In the genomic region with DNA sequence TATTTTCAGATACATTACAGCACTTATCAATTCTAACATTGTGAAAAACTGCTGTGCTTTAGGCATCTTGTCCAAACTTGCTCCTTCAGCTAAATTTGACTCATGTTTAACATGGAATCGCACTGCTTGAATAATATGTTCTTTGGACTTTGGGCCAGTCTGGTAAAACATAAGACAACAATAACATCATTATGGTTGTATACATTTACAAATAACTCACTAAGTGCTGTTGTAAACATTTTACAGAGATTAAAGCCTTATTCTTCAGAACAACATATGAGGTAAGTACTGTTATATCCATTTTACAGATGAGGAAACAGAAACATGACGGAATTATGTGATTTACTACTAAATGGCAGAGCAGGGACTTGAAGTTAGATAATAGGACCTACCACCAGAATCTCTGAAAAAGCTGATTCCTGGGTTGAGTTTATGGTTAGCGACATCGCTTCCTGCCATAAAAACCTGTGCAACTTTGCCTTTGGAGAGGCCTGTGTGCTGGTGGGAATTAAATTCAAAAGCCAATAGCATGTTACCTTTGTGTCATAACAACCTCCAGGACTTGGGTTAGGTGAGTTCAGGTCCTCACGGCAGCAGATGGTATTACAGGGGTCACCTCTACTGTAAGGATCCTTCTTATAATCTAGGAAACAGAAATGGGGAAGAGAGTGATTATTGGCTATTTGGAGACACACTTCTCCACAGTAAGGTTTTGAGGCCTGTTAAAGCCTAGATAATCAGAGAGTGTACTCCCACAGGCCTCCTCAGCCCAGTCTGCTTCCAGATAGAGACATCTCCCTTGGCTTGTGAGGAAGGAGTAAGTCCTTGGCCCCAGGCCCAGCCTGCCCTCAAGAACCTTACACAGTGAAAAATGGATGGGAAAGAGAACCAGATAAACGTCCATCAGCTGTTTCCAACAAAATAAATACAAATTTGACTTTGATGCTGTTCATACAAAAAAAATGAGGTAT, we compare ENCODE assay signal across 21 cellular contexts.
"Had no signal": no experiment of that assay in that cellular context is flagged by ENCODE, and none has a peak within 500 bp of the region (broad histone marks: within the 10 kb centered on the region; RNA-seq: fewer than 3 reads in every experiment).

No MANE protein-coding gene starts in this region.

- H3K4me3 Mint-ChIP-seq: activated CD4-positive, alpha-beta T cell treated with anti-CD3 and anti-CD28 coated beads for 36 hours; activated naive CD8-positive, alpha-beta T cell treated with anti-CD3 and anti-CD28 coated beads, Interleukin-2, amount 10 ng/mL, durations not matched to agents 7 days and 5 days; activated T-helper 1 cell treated with anti-CD3 and anti-CD28 coated beads, Interleukin-12 subunit alpha, Interleukin-12 subunit beta, Interleukin-2, Interleukin-4 antibody, amounts not matched to agents 30 ng/mL and 10 ng/mL and 1 ng/mL, durations not matched to agents 14 hours and 24 hours and 36 hours; natural killer cell; stimulated activated naive CD8-positive, alpha-beta T cell treated with anti-CD3 and anti-CD28 coated beads, Interleukin-15, amount 100 ng/mL, for 72 hours; T-helper 1 cell treated with Interleukin-12 subunit alpha and Interleukin-12 subunit beta and Interleukin-4 antibody, amounts not matched to agents 30 μg/mL and 1 μg/mL, for 36 hours; type B pancreatic cell had no signal

- H3K27me3 Mint-ChIP-seq: activated CD4-positive, alpha-beta T cell treated with anti-CD3 and anti-CD28 coated beads for 36 hours; activated naive CD8-positive, alpha-beta T cell treated with anti-CD3 and anti-CD28 coated beads, Interleukin-2, amount 10 ng/mL, durations not matched to agents 7 days and 5 days; stimulated activated naive CD8-positive, alpha-beta T cell treated with anti-CD3 and anti-CD28 coated beads, Interleukin-15, amount 100 ng/mL, for 72 hours; type B pancreatic cell had no signal

- FAIRE-seq: colon, pancreas had no signal

- H3K9me3 Mint-ChIP-seq: activated naive CD8-positive, alpha-beta T cell treated with anti-CD3 and anti-CD28 coated beads, Interleukin-2, amount 10 ng/mL, durations not matched to agents 7 days and 5 days; activated T-helper 1 cell treated with anti-CD3 and anti-CD28 coated beads, Interleukin-12 subunit alpha, Interleukin-12 subunit beta, Interleukin-2, Interleukin-4 antibody, amounts not matched to agents 30 ng/mL and 10 ng/mL and 1 ng/mL, durations not matched to agents 14 hours and 24 hours and 36 hours; natural killer cell; stimulated activated naive CD8-positive, alpha-beta T cell treated with anti-CD3 and anti-CD28 coated beads, Interleukin-15, amount 100 ng/mL, for 72 hours; T-helper 1 cell treated with Interleukin-12 subunit alpha and Interleukin-12 subunit beta and Interleukin-4 antibody, amounts not matched to agents 30 μg/mL and 1 μg/mL, for 36 hours; type B pancreatic cell had no signal

- H3K4me3 ChIP-seq: body of pancreas, dorsolateral prefrontal cortex, gastrocnemius medialis, pancreas, smooth muscle cell, suprapubic skin had no signal

- H3K36me3 Mint-ChIP-seq: natural killer cell had no signal

- H3K4me1 Mint-ChIP-seq: activated naive CD8-positive, alpha-beta T cell treated with anti-CD3 and anti-CD28 coated beads, Interleukin-2, amount 10 ng/mL, durations not matched to agents 7 days and 5 days had no signal

- H3K27ac Mint-ChIP-seq: activated CD4-positive, alpha-beta T cell treated with anti-CD3 and anti-CD28 coated beads for 36 hours; activated naive CD8-positive, alpha-beta T cell treated with anti-CD3 and anti-CD28 coated beads, Interleukin-2, amount 10 ng/mL, durations not matched to agents 7 days and 5 days; activated T-helper 1 cell treated with anti-CD3 and anti-CD28 coated beads, Interleukin-12 subunit alpha, Interleukin-12 subunit beta, Interleukin-2, Interleukin-4 antibody, amounts not matched to agents 30 ng/mL and 10 ng/mL and 1 ng/mL, durations not matched to agents 14 hours and 24 hours and 36 hours; T-helper 1 cell treated with Interleukin-12 subunit alpha and Interleukin-12 subunit beta and Interleukin-4 antibody, amounts not matched to agents 30 μg/mL and 1 μg/mL, for 36 hours; type B pancreatic cell had no signal

- DNase-seq: activated CD4-positive, alpha-beta T cell treated with anti-CD3 and anti-CD28 coated beads for 36 hours; activated CD4-positive, alpha-beta T cell treated with anti-CD3 and anti-CD28 coated beads, Interleukin-2, amount 50 U/mL, for 48 hours; activated naive CD8-positive, alpha-beta T cell treated with anti-CD3 and anti-CD28 coated beads, Interleukin-2, amount 10 ng/mL, durations not matched to agents 7 days and 5 days; activated T-cell treated with anti-CD3 and anti-CD28 coated beads for 4 hours; body of pancreas; central memory CD4-positive, alpha-beta T cell; dorsolateral prefrontal cortex; gastrocnemius medialis; head of caudate nucleus; kidney glomerular epithelial cell; natural killer cell; pancreas; stimulated activated CD4-positive, alpha-beta T cell treated with anti-CD3 and anti-CD28 coated beads, Interleukin-4, amount 100 ng/mL, for 1 hour; stimulated activated naive CD8-positive, alpha-beta T cell treated with anti-CD3 and anti-CD28 coated beads, Interleukin-15, amount 100 ng/mL, for 72 hours had no signal

- ATAC-seq: activated CD4-positive, alpha-beta T cell treated with anti-CD3 and anti-CD28 coated beads for 36 hours; body of pancreas; gastrocnemius medialis; natural killer cell; pancreas; sciatic nerve; stimulated activated naive CD8-positive, alpha-beta T cell treated with anti-CD3 and anti-CD28 coated beads, Interleukin-15, amount 100 ng/mL, for 72 hours had no signal
